In the genomic region with DNA sequence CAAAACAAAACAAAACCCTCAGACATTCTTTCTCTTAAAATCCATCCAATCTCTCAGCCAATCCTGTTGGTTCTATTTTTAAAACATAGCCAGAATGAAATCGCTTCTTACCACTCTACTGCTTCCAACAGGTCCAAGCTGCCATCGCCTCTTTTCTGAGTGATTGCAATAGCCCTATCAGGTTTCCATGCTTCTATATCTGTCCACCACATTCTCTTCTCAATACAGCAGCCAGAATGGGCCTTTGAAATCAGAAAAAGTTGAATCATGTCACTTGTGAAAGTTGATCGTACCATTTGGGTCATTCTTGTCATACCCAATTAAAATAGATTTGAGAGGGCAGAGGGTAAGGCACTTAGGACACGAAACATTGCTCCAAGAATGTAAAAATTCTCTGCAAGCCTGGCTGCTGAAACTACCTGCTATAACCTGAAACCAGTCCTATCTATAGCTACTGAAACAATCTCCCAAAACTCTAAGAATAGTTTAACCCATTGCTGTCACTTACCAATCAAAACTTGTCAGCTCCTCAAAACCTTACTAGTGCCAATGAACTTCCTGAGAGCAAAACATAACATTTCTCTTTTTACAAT, we compare ENCODE assay signal across 26 cellular contexts. TPM values are rescaled to one million over a fixed set of nuclear protein-coding genes. Genes with fewer than 3 reads are reported as not detected.
"Had no signal": no experiment of that assay in that cellular context is flagged by ENCODE, and none has a peak within 500 bp of the region (broad histone marks: within the 10 kb centered on the region; RNA-seq: fewer than 3 reads in every experiment).

No MANE protein-coding gene starts in this region.

- H3K27me3 ChIP-seq: left lung, ovary, testis, thyroid gland, upper lobe of left lung had no signal

- H3K36me3 ChIP-seq: ovary, thyroid gland, transverse colon had no signal

- H3K4me3 ChIP-seq: heart left ventricle, left lung, lower lobe of right lung, ovary, stomach, testis, thyroid gland, transverse colon, upper lobe of left lung had no signal

- DNase-seq: heart left ventricle; hypothalamus; immature natural killer cell; kidney; left colon; left lung; lower lobe of right lung; mammary epithelial cell; mesenchymal stem cell; naive thymus-derived CD4-positive, alpha-beta T cell; ovary; retina; right cardiac atrium; stimulated activated CD4-positive, alpha-beta T cell treated with anti-CD3 and anti-CD28 coated beads, Interleukin-12 subunit alpha, Interleukin-12 subunit beta, amount 100 ng/mL, for 4 hours; stimulated activated CD4-positive, alpha-beta T cell treated with anti-CD3 and anti-CD28 coated beads, Interleukin-15, amount 100 ng/mL, for 24 hours; stimulated activated CD4-positive, alpha-beta T cell treated with anti-CD3 and anti-CD28 coated beads, Interleukin-2, amount 100 ng/mL, for 24 hours; stimulated activated CD4-positive, alpha-beta T cell treated with anti-CD3 and anti-CD28 coated beads, Interleukin-4, amount 100 ng/mL, for 1 hour; stimulated activated naive B cell treated with anti-CD40 and anti-IgM and Interleukin-4, amounts not matched to agents 10 μg/mL and 1 μg/mL and 100 μg/mL, for 72 hours; stimulated activated naive CD8-positive, alpha-beta T cell treated with anti-CD3 and anti-CD28 coated beads, Interleukin-15, Interleukin-2, amounts not matched to agents 100 U/mL and 50 U/mL, for 24 hours; stomach; testis; thyroid gland; transverse colon; upper lobe of left lung had no signal

- H3K27ac ChIP-seq: heart left ventricle, left lung, lower lobe of right lung, ovary, stomach, testis, thyroid gland, transverse colon, upper lobe of left lung had no signal

- H3K9me3 ChIP-seq: left lung, lower lobe of right lung, ovary, testis, thyroid gland, transverse colon had no signal

- ATAC-seq: heart left ventricle; left colon; left lung; lower lobe of right lung; naive thymus-derived CD4-positive, alpha-beta T cell; natural killer cell treated with Interleukin-12 subunit alpha and Interleukin-12 subunit beta and Interleukin-15 and Interleukin-18, amount 100 ng/mL, for 72 hours; right cardiac atrium; sciatic nerve; stimulated activated naive B cell treated with anti-CD40 and anti-IgM and Interleukin-4, amounts not matched to agents 10 μg/mL and 1 μg/mL and 100 μg/mL, for 72 hours; stimulated activated naive CD8-positive, alpha-beta T cell treated with anti-CD3 and anti-CD28 coated beads, Interleukin-15, Interleukin-2, amounts not matched to agents 100 U/mL and 50 U/mL, for 24 hours had no signal

- H3K4me1 ChIP-seq: testis had no signal

RNA-seq across cellular contexts. Expression of gene NPHP1, which starts 10.8 kb away (rescaled TPM):
- polyA plus RNA-seq: immature natural killer cell had no signal
